ENCODE assay signal across 19 cellular contexts in genomic region chrX:68413254-68413653, GRCh38. TPM values are rescaled to one million over a fixed set of nuclear protein-coding genes. Genes with fewer than 3 reads are reported as not detected.
DNase-seq lines count a peak whose midpoint lies in the region; ATAC-seq and TF ChIP-seq lines count a peak whose summit lies in the region.
"Had no signal": no experiment of that assay in that cellular context is flagged by ENCODE, and none has a peak within 500 bp of the region (broad histone marks: within the 10 kb centered on the region; RNA-seq: fewer than 3 reads in every experiment).

No MANE protein-coding gene starts in this region.

- no peaks in the 10 kb centered on the region for H3K27me3 ChIP-seq in left ventricle myocardium inferior (ENCODE audit: low read depth)
- H3K27me3 ChIP-seq: BE2C had no signal

- H3K4me1 ChIP-seq in left ventricle myocardium inferior, result peaks cover 59% of the 10 kb centered on the region
- H3K4me1 ChIP-seq: BE2C had no signal

- no peak for TF ChIP-seq CTCF in left ventricle myocardium inferior (IDR thresholded peaks at IDR 0.05; ENCODE audit: borderline replicate concordance)

- intact Hi-C loops in left ventricle myocardium inferior (cut with micrococcal nuclease), result no loop called here
- intact Hi-C loops in Right ventricle myocardium inferior (cut with DNase I), result no loop called here

- no peaks in the 10 kb centered on the region for H3K36me3 ChIP-seq in left ventricle myocardium inferior
- H3K36me3 ChIP-seq: BE2C, HAP-1 had no signal

- H3K4me3 ChIP-seq in left ventricle myocardium inferior, result no peak overlapping the region
- H3K4me3 ChIP-seq: A549, GM23338, HAP-1 had no signal

- peak overlapping the region; percentile 55 for H3K27ac ChIP-seq in left ventricle myocardium inferior (replicated peaks)
- H3K27ac ChIP-seq: A549 had no signal

- DNase-seq in left ventricle myocardium inferior (no peak), Right ventricle myocardium inferior (ENCODE audit: missing footprints) (no peak), NCI-H2171 treated with DMSO at 0.1 percent for 48 hours (lab: John Stamatoyannopoulos, UW) (peak; percentile 6), occipital lobe (lab: John Stamatoyannopoulos, UW) (peak; percentile 5), H4 (ENCODE audit: low spot score) (no peak), NCI-H748 treated with DMSO at 0.1 percent for 48 hours (lab: John Stamatoyannopoulos, UW) (no peak)
- DNase-seq: 8988T; ACHN; AML-193; BE2C; C1 segment of cervical spinal cord; Calu3; CD4-positive, alpha-beta memory T cell; COR-L47; DMS53; DMS79 treated with DMSO at 0.1 percent for 48 hours had no signal

- no peaks in the 10 kb centered on the region for H3K9me3 ChIP-seq in left ventricle myocardium inferior (replicated peaks)
- H3K9me3 ChIP-seq: A549, BE2C, HAP-1 had no signal

- ATAC-seq in Right ventricle myocardium inferior, result no peak
- ATAC-seq: A549, GM23338 had no signal

RNA-seq across cellular contexts. Expression of gene OPHN1, which starts 20.0 kb away (rescaled TPM):
- total RNA-seq in left ventricle myocardium inferior (5.0 TPM), Right ventricle myocardium inferior (8.0 TPM), occipital lobe (50.8 TPM)
- 2.0 and 4.4 TPM in 2 replicates for total RNA-seq in H4 (2014; rRNA removed; shearing (Covaris generic))

Comparison
In these comparisons a context has a peak if more than half of its experiments do, and no peak if none do; other contexts are left out.
1. DNase-seq: peak in NCI-H2171 treated with DMSO at 0.1 percent for 48 hours (single experiment) and occipital lobe (single experiment); none in left ventricle myocardium inferior (single experiment), Right ventricle myocardium inferior (single experiment), H4 (single experiment) and NCI-H748 treated with DMSO at 0.1 percent for 48 hours (single experiment).